17 cellular contexts compared by ENCODE assay signal in genomic region chr14:91129261-91129660, GRCh38. TPM values are rescaled to one million over a fixed set of nuclear protein-coding genes. Genes with fewer than 3 reads are reported as not detected.
A peak's percentile ranks its signal among the peaks of the same experiment; 100 is the strongest.
DNase-seq lines count a peak whose midpoint lies in the region; ATAC-seq and TF ChIP-seq lines count a peak whose summit lies in the region.
"Had no signal": no experiment of that assay in that cellular context is flagged by ENCODE, and none has a peak within 500 bp of the region (broad histone marks: within the 10 kb centered on the region; RNA-seq: fewer than 3 reads in every experiment).

No MANE protein-coding gene starts in this region.

- 35% methylated on average over 2 of the region's 2 CpGs for WGBS in smooth muscle cell (ENCODE audit: low lambda C conversion rate)

- H3F3A ChIP-seq in smooth muscle cell (ENCODE audit: low read depth), result no peaks in the 10 kb centered on the region

- peaks cover 44% of the 10 kb centered on the region for H3K36me3 Mint-ChIP-seq in CD4-positive, CD25-positive, alpha-beta regulatory T cell
- H3K36me3 Mint-ChIP-seq in CD8-positive, alpha-beta memory T cell, result peaks cover 11 to 77% (median 12%) of the 10 kb centered on the region in 3 donors
- H3K36me3 Mint-ChIP-seq in T-cell, result peaks cover 63% of the 10 kb centered on the region
- peaks cover 46% of the 10 kb centered on the region for H3K36me3 Mint-ChIP-seq in activated T-helper 1 cell treated with anti-CD3 and anti-CD28 coated beads, Interleukin-12 subunit alpha, Interleukin-12 subunit beta, Interleukin-2, Interleukin-4 antibody, amounts not matched to agents 30 ng/mL and 10 ng/mL and 1 ng/mL, durations not matched to agents 14 hours and 24 hours and 36 hours (ENCODE audit: low read depth)

- no peaks in the 10 kb centered on the region for H3K9me3 ChIP-seq in CD4-positive, CD25-positive, alpha-beta regulatory T cell (ENCODE audit: control insufficient read depth in 2 of 2, low read length in 2 of 2)
- H3K9me3 ChIP-seq in CD8-positive, alpha-beta memory T cell (ENCODE audit: low read length), result no peaks in the 10 kb centered on the region
- no peaks in the 10 kb centered on the region for H3K9me3 ChIP-seq in smooth muscle cell (replicated peaks; ENCODE audit: low read depth)

- peak overlapping the region in 2 of 3 donors; percentile 81 to 85 for H3K27ac Mint-ChIP-seq in CD4-positive, CD25-positive, alpha-beta regulatory T cell
- H3K27ac Mint-ChIP-seq in CD8-positive, alpha-beta memory T cell, result peak overlapping the region in 7 of 8 donors; percentile 59 to 89 (median 70)
- peak overlapping the region; percentile 24 to 28 for H3K27ac Mint-ChIP-seq in T-cell
- no peak overlapping the region for H3K27ac Mint-ChIP-seq in activated T-helper 1 cell treated with anti-CD3 and anti-CD28 coated beads, Interleukin-12 subunit alpha, Interleukin-12 subunit beta, Interleukin-2, Interleukin-4 antibody, amounts not matched to agents 30 ng/mL and 10 ng/mL and 1 ng/mL, durations not matched to agents 14 hours and 24 hours and 36 hours

- no peak for ATAC-seq in CD4-positive, CD25-positive, alpha-beta regulatory T cell (ENCODE audit: low read depth in 2 of 2)
- ATAC-seq in T-cell (replicated peaks in 1 of 4), result no peak
- no peak for ATAC-seq in GM21737 (IDR thresholded peaks at IDR 0.05; ENCODE audit: unreplicated experiment)
- ATAC-seq: K562, SK-N-SH treated with all-trans-retinoic acid at 6 μM for 48 hours had no signal

- peaks cover 2% of the 10 kb centered on the region for H3K4me1 ChIP-seq in CD4-positive, CD25-positive, alpha-beta regulatory T cell (ENCODE audit: control insufficient read depth, insufficient read depth, low read length, poor library complexity, severe bottlenecking)
- H3K4me1 ChIP-seq in CD8-positive, alpha-beta memory T cell (ENCODE audit: insufficient read depth, low read length), result peaks cover 4% of the 10 kb centered on the region
- no peaks in the 10 kb centered on the region for H3K4me1 ChIP-seq in smooth muscle cell (ENCODE audit: low read depth)

- H3K79me2 ChIP-seq in smooth muscle cell (ENCODE audit: low read depth), result no peaks in the 10 kb centered on the region

- H3K36me3 ChIP-seq in CD4-positive, CD25-positive, alpha-beta regulatory T cell (ENCODE audit: control insufficient read depth, insufficient read depth, low read length), result peaks cover 46% of the 10 kb centered on the region
- H3K36me3 ChIP-seq in CD8-positive, alpha-beta memory T cell (ENCODE audit: insufficient read depth, low read length), result peaks cover 6% of the 10 kb centered on the region
- no peaks in the 10 kb centered on the region for H3K36me3 ChIP-seq in smooth muscle cell (ENCODE audit: low read depth)

- no peak for DNase-seq in CD4-positive, CD25-positive, alpha-beta regulatory T cell
- no peak for DNase-seq in CD8-positive, alpha-beta memory T cell
- no peak for DNase-seq in T-cell
- peak; percentile 44 for DNase-seq in iris pigment epithelial cell (ENCODE audit: low read depth)
- no peak for DNase-seq in smooth muscle cell (lab: John Stamatoyannopoulos, UW; ENCODE audit: unreplicated experiment)
- DNase-seq in NCI-H446 treated with DMSO at 0.1 percent for 48 hours (lab: John Stamatoyannopoulos, UW), result no peak
- no peak for DNase-seq in activated T-helper 1 cell treated with anti-CD3 and anti-CD28 coated beads, Interleukin-12 subunit alpha, Interleukin-12 subunit beta, Interleukin-2, Interleukin-4 antibody, amounts not matched to agents 30 ng/mL and 10 ng/mL and 1 ng/mL, durations not matched to agents 14 hours and 24 hours and 36 hours (ENCODE audit: low spot score)
- DNase-seq: Calu3, GM23248, NCI-H187 treated with DMSO at 0.1 percent for 48 hours, NCI-H446, NCI-H748 treated with DMSO at 0.1 percent for 48 hours, SHP77 had no signal

- no peaks in the 10 kb centered on the region for H4K20me1 ChIP-seq in smooth muscle cell (ENCODE audit: low read depth)

- intact Hi-C loops in activated T-helper 1 cell treated with anti-CD3 and anti-CD28 coated beads, Interleukin-12 subunit alpha, Interleukin-12 subunit beta, Interleukin-2, Interleukin-4 antibody, amounts not matched to agents 30 ng/mL and 10 ng/mL and 1 ng/mL, durations not matched to agents 14 hours and 24 hours and 36 hours (cut with micrococcal nuclease), result no loop called here

- POLR2A ChIA-PET in CD8-positive, alpha-beta memory T cell (lab: Charles Lee), result no interaction called here
- POLR2A ChIA-PET in T-cell (lab: Charles Lee), result interaction anchor here in 1 of 2 donors (0.6 kb wide), 1 partner anchor 60 kb away, joined by 7 read pairs; no protein-coding TSS in a partner anchor

- TF ChIP-seq CTCF in smooth muscle cell (IDR thresholded peaks at IDR 0.05; ENCODE audit: borderline replicate concordance, insufficient read depth, poor library complexity, severe bottlenecking), result no peak

- H3K9me3 Mint-ChIP-seq in CD4-positive, CD25-positive, alpha-beta regulatory T cell, result no peaks in the 10 kb centered on the region
- no peaks in the 10 kb centered on the region for H3K9me3 Mint-ChIP-seq in CD8-positive, alpha-beta memory T cell
- H3K9me3 Mint-ChIP-seq in T-cell, result no peaks in the 10 kb centered on the region
- no peaks in the 10 kb centered on the region for H3K9me3 Mint-ChIP-seq in activated T-helper 1 cell treated with anti-CD3 and anti-CD28 coated beads, Interleukin-12 subunit alpha, Interleukin-12 subunit beta, Interleukin-2, Interleukin-4 antibody, amounts not matched to agents 30 ng/mL and 10 ng/mL and 1 ng/mL, durations not matched to agents 14 hours and 24 hours and 36 hours

- no peak overlapping the region for H3K9ac ChIP-seq in smooth muscle cell (ENCODE audit: low read depth)
- H3K9ac ChIP-seq: BLaER1, GM23248 had no signal

- no peak overlapping the region for H2AFZ ChIP-seq in smooth muscle cell (ENCODE audit: low read depth)
- H2AFZ ChIP-seq: GM23248 had no signal

- peaks cover 16 to 40% (median 22%) of the 10 kb centered on the region in 4 donors for H3K4me1 Mint-ChIP-seq in CD4-positive, CD25-positive, alpha-beta regulatory T cell
- peaks cover 25 to 49% (median 28%) of the 10 kb centered on the region in 3 donors for H3K4me1 Mint-ChIP-seq in CD8-positive, alpha-beta memory T cell
- H3K4me1 Mint-ChIP-seq in T-cell, result peaks cover 8 to 27% (median 19%) of the 10 kb centered on the region in 3 donors
- peaks cover 18% of the 10 kb centered on the region for H3K4me1 Mint-ChIP-seq in activated T-helper 1 cell treated with anti-CD3 and anti-CD28 coated beads, Interleukin-12 subunit alpha, Interleukin-12 subunit beta, Interleukin-2, Interleukin-4 antibody, amounts not matched to agents 30 ng/mL and 10 ng/mL and 1 ng/mL, durations not matched to agents 14 hours and 24 hours and 36 hours (ENCODE audit: low read depth)

- H3K4me3 ChIP-seq in CD4-positive, CD25-positive, alpha-beta regulatory T cell (ENCODE audit: low read depth, low read length), result no peak overlapping the region
- no peak overlapping the region for H3K4me3 ChIP-seq in CD8-positive, alpha-beta memory T cell (ENCODE audit: low read length)
- no peak overlapping the region for H3K4me3 ChIP-seq in smooth muscle cell
- H3K4me3 ChIP-seq: BLaER1, GM23248, K562 had no signal

- H3K27me3 Mint-ChIP-seq in CD4-positive, CD25-positive, alpha-beta regulatory T cell, result no peaks in the 10 kb centered on the region
- no peaks in the 10 kb centered on the region for H3K27me3 Mint-ChIP-seq in CD8-positive, alpha-beta memory T cell
- H3K27me3 Mint-ChIP-seq in T-cell, result no peaks in the 10 kb centered on the region
- H3K27me3 Mint-ChIP-seq in activated T-helper 1 cell treated with anti-CD3 and anti-CD28 coated beads, Interleukin-12 subunit alpha, Interleukin-12 subunit beta, Interleukin-2, Interleukin-4 antibody, amounts not matched to agents 30 ng/mL and 10 ng/mL and 1 ng/mL, durations not matched to agents 14 hours and 24 hours and 36 hours (ENCODE audit: insufficient read depth), result no peaks in the 10 kb centered on the region

- CTCF ChIA-PET in CD8-positive, alpha-beta memory T cell (lab: Charles Lee), result no interaction called here
- CTCF ChIA-PET in T-cell (lab: Charles Lee), result no interaction called here

- H3K4me3 Mint-ChIP-seq in CD4-positive, CD25-positive, alpha-beta regulatory T cell, result no peak overlapping the region
- H3K4me3 Mint-ChIP-seq in CD8-positive, alpha-beta memory T cell, result no peak overlapping the region
- H3K4me3 Mint-ChIP-seq in T-cell, result no peak overlapping the region
- no peak overlapping the region for H3K4me3 Mint-ChIP-seq in activated T-helper 1 cell treated with anti-CD3 and anti-CD28 coated beads, Interleukin-12 subunit alpha, Interleukin-12 subunit beta, Interleukin-2, Interleukin-4 antibody, amounts not matched to agents 30 ng/mL and 10 ng/mL and 1 ng/mL, durations not matched to agents 14 hours and 24 hours and 36 hours

- H3K27ac ChIP-seq in CD4-positive, CD25-positive, alpha-beta regulatory T cell (ENCODE audit: insufficient read depth, low read length, poor library complexity, severe bottlenecking), result peak overlapping the region; percentile 41
- no peak overlapping the region for H3K27ac ChIP-seq in CD8-positive, alpha-beta memory T cell (ENCODE audit: low read depth, low read length)
- no peak overlapping the region for H3K27ac ChIP-seq in smooth muscle cell (ENCODE audit: low read depth)
- H3K27ac ChIP-seq: BLaER1, GM23248 had no signal

- no peak overlapping the region for H3K4me2 ChIP-seq in smooth muscle cell
- H3K4me2 ChIP-seq: BLaER1 had no signal

- H3K27me3 ChIP-seq in CD4-positive, CD25-positive, alpha-beta regulatory T cell (ENCODE audit: control insufficient read depth, insufficient read depth, low read length), result no peaks in the 10 kb centered on the region
- no peaks in the 10 kb centered on the region for H3K27me3 ChIP-seq in CD8-positive, alpha-beta memory T cell (ENCODE audit: insufficient read depth, low read length, poor library complexity, severe bottlenecking)
- no peaks in the 10 kb centered on the region for H3K27me3 ChIP-seq in smooth muscle cell (ENCODE audit: low read depth)
- H3K27me3 ChIP-seq: BLaER1 had no signal

RNA-seq across cellular contexts. Expression of gene DGLUCY, which starts 15.4 kb away (rescaled TPM):
- total RNA-seq in CD4-positive, CD25-positive, alpha-beta regulatory T cell, result 120 TPM
- polyA plus RNA-seq in CD4-positive, CD25-positive, alpha-beta regulatory T cell, result 10 to 100 TPM; 45.2 to 62.7 (median 56.9) TPM
- 10 to 100 TPM; 45.3 to 48.7 TPM for total RNA-seq in CD8-positive, alpha-beta memory T cell
- 55.5 TPM for polyA plus RNA-seq in CD8-positive, alpha-beta memory T cell
- 100 to 1,000 TPM in 2 of 5 donors, 10 to 100 TPM in 3; 69.8 to 144 (median 99.8) TPM for total RNA-seq in T-cell
- 9.7 and 10.4 TPM in 2 replicates for total RNA-seq in smooth muscle cell
- 11.3 and 15.9 TPM in 2 replicates for polyA plus RNA-seq in smooth muscle cell
- total RNA-seq in activated T-helper 1 cell treated with anti-CD3 and anti-CD28 coated beads, Interleukin-12 subunit alpha, Interleukin-12 subunit beta, Interleukin-2, Interleukin-4 antibody, amounts not matched to agents 30 ng/mL and 10 ng/mL and 1 ng/mL, durations not matched to agents 14 hours and 24 hours and 36 hours, result 28.2 and 28.6 TPM in 2 replicates
